1 cellular context compared by ENCODE assay signal in the genomic region with DNA sequence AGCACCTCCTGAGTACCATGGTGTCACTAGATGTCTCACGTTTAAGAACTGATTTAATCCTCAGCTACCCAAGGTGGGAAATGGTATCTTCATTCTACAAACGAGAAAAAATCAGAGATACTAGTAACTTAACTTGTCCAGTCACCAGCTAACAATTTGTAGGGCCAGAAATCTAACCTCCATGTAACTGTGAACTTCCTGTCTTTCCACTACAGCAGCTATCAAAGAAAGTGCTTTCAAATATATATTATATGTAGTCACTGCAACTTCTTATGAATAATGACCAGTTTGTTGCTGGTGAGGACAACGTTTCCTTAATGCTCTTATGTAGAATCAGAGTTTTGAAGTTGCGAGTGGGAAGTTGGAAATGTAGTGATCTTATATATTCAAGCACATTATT.
TF ChIP-seq lines count a peak whose summit lies in the region.

No MANE protein-coding gene starts in this region.

TF ChIP-seq in IMR-90, 13 proteins besides CTCF, POLR2A, EP300 and RAD21:
- TF ChIP-seq NFE2L2 (IDR thresholded peaks at IDR 0.05; ENCODE audit: low read depth, low read length) = no peak
- TF ChIP-seq MAZ (IDR thresholded peaks at IDR 0.05; ENCODE audit: borderline replicate concordance, low read depth, low read length) = no peak
- no peak for TF ChIP-seq FOS (IDR thresholded peaks at IDR 0.05; ENCODE audit: low read depth, low read length)
- TF ChIP-seq MAFK (IDR thresholded peaks at IDR 0.05; ENCODE audit: low read depth, low read length) = no peak
- no peak for TF ChIP-seq BHLHE40 (IDR thresholded peaks at IDR 0.05; ENCODE audit: low read depth, low read length)
- no peak for TF ChIP-seq CEBPB (IDR thresholded peaks at IDR 0.05; ENCODE audit: low read depth, low read length)
- no peak for TF ChIP-seq RCOR1 (IDR thresholded peaks at IDR 0.05; ENCODE audit: insufficient replicate concordance, low read length)
- TF ChIP-seq RFX5 (IDR thresholded peaks at IDR 0.05; ENCODE audit: low read depth, low read length) = no peak
- TF ChIP-seq, protein P1, sequence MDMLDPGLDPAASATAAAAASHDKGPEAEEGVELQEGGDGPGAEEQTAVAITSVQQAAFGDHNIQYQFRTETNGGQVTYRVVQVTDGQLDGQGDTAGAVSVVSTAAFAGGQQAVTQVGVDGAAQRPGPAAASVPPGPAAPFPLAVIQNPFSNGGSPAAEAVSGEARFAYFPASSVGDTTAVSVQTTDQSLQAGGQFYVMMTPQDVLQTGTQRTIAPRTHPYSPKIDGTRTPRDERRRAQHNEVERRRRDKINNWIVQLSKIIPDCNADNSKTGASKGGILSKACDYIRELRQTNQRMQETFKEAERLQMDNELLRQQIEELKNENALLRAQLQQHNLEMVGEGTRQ (IDR thresholded peaks at IDR 0.05; ENCODE audit: low read depth, low read length) = no peak
- TF ChIP-seq SMC3 (IDR thresholded peaks at IDR 0.05; ENCODE audit: low read depth, low read length) = no peak
- TF ChIP-seq CHD1 (IDR thresholded peaks at IDR 0.05; ENCODE audit: low read depth, low read length) = no peak
- TF ChIP-seq, protein P2, sequence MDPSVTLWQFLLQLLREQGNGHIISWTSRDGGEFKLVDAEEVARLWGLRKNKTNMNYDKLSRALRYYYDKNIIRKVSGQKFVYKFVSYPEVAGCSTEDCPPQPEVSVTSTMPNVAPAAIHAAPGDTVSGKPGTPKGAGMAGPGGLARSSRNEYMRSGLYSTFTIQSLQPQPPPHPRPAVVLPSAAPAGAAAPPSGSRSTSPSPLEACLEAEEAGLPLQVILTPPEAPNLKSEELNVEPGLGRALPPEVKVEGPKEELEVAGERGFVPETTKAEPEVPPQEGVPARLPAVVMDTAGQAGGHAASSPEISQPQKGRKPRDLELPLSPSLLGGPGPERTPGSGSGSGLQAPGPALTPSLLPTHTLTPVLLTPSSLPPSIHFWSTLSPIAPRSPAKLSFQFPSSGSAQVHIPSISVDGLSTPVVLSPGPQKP (IDR thresholded peaks at IDR 0.05; ENCODE audit: borderline replicate concordance, low read depth, low read length) = no peak
- TF ChIP-seq MXI1 (IDR thresholded peaks at IDR 0.05; ENCODE audit: borderline replicate concordance, low read depth, low read length) = no peak
